8 cellular contexts compared by ENCODE assay signal in genomic region chr12:14384783-14385638, GRCh38. TPM values are rescaled to one million over a fixed set of nuclear protein-coding genes. Genes with fewer than 3 reads are reported as not detected.
DNase-seq lines count a peak whose midpoint lies in the region; ATAC-seq and TF ChIP-seq lines count a peak whose summit lies in the region.

No MANE protein-coding gene starts in this region.

- WGBS in urinary bladder, result 14% methylated on average over 2 of the region's 2 CpGs

- peak; percentile 98 to 99 for ATAC-seq in activated T-cell treated with anti-CD3 and anti-CD28 coated beads, Interleukin-2, amount 50 U/mL, for 72 hours (replicated peaks in 1 of 2)

- H3K36me3 Mint-ChIP-seq in activated T-cell treated with anti-CD3 and anti-CD28 coated beads, Interleukin-2, amount 50 U/mL, for 72 hours (ENCODE audit: insufficient read depth in 2 of 2), result peaks cover 17 to 30% of the 10 kb centered on the region in 2 donors
- H3K36me3 Mint-ChIP-seq in neural crest cell (ENCODE audit: low read depth), result peaks cover 43% of the 10 kb centered on the region

- H3K27me3 ChIP-seq in HL-60 (ENCODE audit: insufficient read depth, poor library complexity, severe bottlenecking), result no peaks in the 10 kb centered on the region
- H3K27me3 ChIP-seq in NT2/D1 (ENCODE audit: insufficient read depth, insufficient read length), result no peaks in the 10 kb centered on the region

- H3K27ac ChIP-seq in HL-60 (replicated peaks) (peak overlapping the region; percentile 79), urinary bladder (ENCODE audit: low read depth) (no peak overlapping the region)

- no peak overlapping the region for H3K9ac ChIP-seq in NT2/D1 (ENCODE audit: insufficient read length, low read depth)

- peaks cover 2% of the 10 kb centered on the region for H3K4me1 ChIP-seq in NT2/D1 (ENCODE audit: insufficient read depth, insufficient read length)
- peaks cover 4% of the 10 kb centered on the region for H3K4me1 ChIP-seq in urinary bladder (ENCODE audit: insufficient read depth)

- DNase-seq in DMS 273 treated with DMSO at 0.1 percent for 48 hours (lab: John Stamatoyannopoulos, UW) (peak; percentile 86), GM20000 (ENCODE audit: low spot score) (peak; percentile 53), HL-60 (ENCODE audit: low read depth in 1 of 2, low spot score in 1 of 2) (peak; percentile 76 to 90), NT2/D1 (ENCODE audit: low read depth, low spot score) (peak; percentile 98), fibroblast of the aortic adventitia (ENCODE audit: low read depth) (peak; percentile 96), neural crest cell (ENCODE audit: low read depth, low spot score) (peak; percentile 70)
- peak; percentile 68 to 72 for DNase-seq in activated T-cell treated with anti-CD3 and anti-CD28 coated beads, Interleukin-2, amount 50 U/mL, for 72 hours

- H3K4me3 Mint-ChIP-seq in activated T-cell treated with anti-CD3 and anti-CD28 coated beads, Interleukin-2, amount 50 U/mL, for 72 hours, result peak overlapping the region; percentile 84 to 86
- peak overlapping the region; percentile 84 for H3K4me3 Mint-ChIP-seq in neural crest cell

- H3K9me3 ChIP-seq in NT2/D1 (ENCODE audit: insufficient read depth, low read length), result peaks cover 11% of the 10 kb centered on the region

- TF ChIP-seq CTCF in GM20000 (IDR thresholded peaks at IDR 0.05; ENCODE audit: extremely low read depth, missing control alignments), result no peak
- no peak for TF ChIP-seq CTCF in HL-60 (IDR thresholded peaks at IDR 0.05; ENCODE audit: insufficient read depth, low read length)
- no peak for TF ChIP-seq CTCF in fibroblast of the aortic adventitia (IDR thresholded peaks at IDR 0.05; ENCODE audit: insufficient read depth, low read length)
- TF ChIP-seq CTCF in neural crest cell (conservative IDR thresholded peaks at IDR 0.05), result no peak

- H3K27ac Mint-ChIP-seq in activated T-cell treated with anti-CD3 and anti-CD28 coated beads, Interleukin-2, amount 50 U/mL, for 72 hours, result peak overlapping the region; percentile 90
- H3K27ac Mint-ChIP-seq in neural crest cell (ENCODE audit: unreplicated experiment), result peak overlapping the region; percentile 91

- H3K36me3 ChIP-seq in NT2/D1 (ENCODE audit: insufficient read depth, insufficient read length, low read length), result no peaks in the 10 kb centered on the region
- no peaks in the 10 kb centered on the region for H3K36me3 ChIP-seq in urinary bladder (ENCODE audit: insufficient read depth)

- peaks cover 2 to 4% of the 10 kb centered on the region in 2 donors for H3K9me3 Mint-ChIP-seq in activated T-cell treated with anti-CD3 and anti-CD28 coated beads, Interleukin-2, amount 50 U/mL, for 72 hours
- peaks cover 19% of the 10 kb centered on the region for H3K9me3 Mint-ChIP-seq in neural crest cell

- H3K4me3 ChIP-seq in HL-60 (replicated peaks; ENCODE audit: insufficient read depth, low read length) (peak overlapping the region; percentile 28), NT2/D1 (ENCODE audit: insufficient read length, low read depth) (no peak overlapping the region), fibroblast of the aortic adventitia (ENCODE audit: low read depth, low read length) (peak overlapping the region; percentile 33), urinary bladder (ENCODE audit: low read depth, low read length) (peak overlapping the region; percentile 10)

- peaks cover 57% of the 10 kb centered on the region for H3K4me1 Mint-ChIP-seq in activated T-cell treated with anti-CD3 and anti-CD28 coated beads, Interleukin-2, amount 50 U/mL, for 72 hours (ENCODE audit: low read depth)
- peaks cover 45% of the 10 kb centered on the region for H3K4me1 Mint-ChIP-seq in neural crest cell

- H3K27me3 Mint-ChIP-seq in activated T-cell treated with anti-CD3 and anti-CD28 coated beads, Interleukin-2, amount 50 U/mL, for 72 hours (ENCODE audit: low read depth), result no peaks in the 10 kb centered on the region
- peaks cover 4% of the 10 kb centered on the region for H3K27me3 Mint-ChIP-seq in neural crest cell (ENCODE audit: low read depth)

RNA-seq across cellular contexts. Expression of gene ATF7IP, which starts 19.5 kb away (rescaled TPM):
- total RNA-seq in activated T-cell treated with anti-CD3 and anti-CD28 coated beads, Interleukin-2, amount 50 U/mL, for 72 hours, result 100 to 1,000 TPM; 129 to 139 TPM
- total RNA-seq in fibroblast of the aortic adventitia (ENCODE audit: low replicate concordance) (48.1 and 164 TPM in 2 replicates), neural crest cell (204 and 212 TPM in 2 replicates), urinary bladder (97.4 TPM)
- 15.5 TPM for polyA plus RNA-seq in urinary bladder
